23 cellular contexts compared by ENCODE assay signal in genomic region chr2:2024751-2025481, GRCh38.
DNase-seq lines count a peak whose midpoint lies in the region; ATAC-seq, FAIRE-seq and TF ChIP-seq lines count a peak whose summit lies in the region.
"Had no signal": no experiment of that assay in that cellular context is flagged by ENCODE, and none has a peak within 500 bp of the region (broad histone marks: within the 10 kb centered on the region; RNA-seq: fewer than 3 reads in every experiment).

No MANE protein-coding gene starts in this region.

- H3K4me2 ChIP-seq in H1 (ENCODE audit: insufficient read depth in 1 of 2, low read depth in 2 of 2, low read length in 2 of 2) = no peak overlapping the region

- H3K23ac ChIP-seq in H1 (ENCODE audit: insufficient read length) = no peak overlapping the region

- peak; percentile 57 for ATAC-seq in Right ventricle myocardium inferior
- peak; percentile 55 to 70 for ATAC-seq in right cardiac atrium
- ATAC-seq in GM19463 (IDR thresholded peaks at IDR 0.05; ENCODE audit: unreplicated experiment) = no peak
- ATAC-seq in GM19467 (IDR thresholded peaks at IDR 0.05; ENCODE audit: unreplicated experiment) = no peak

- no peak overlapping the region for H3K14ac ChIP-seq in H1 (ENCODE audit: insufficient read length)

- 0 out of 2 replicates have a peak overlapping the region, but pooled peaks have one; percentile 32 for H2BK5ac ChIP-seq in H1 (ENCODE audit: low read depth, low read length)

- H2AFZ ChIP-seq in H1 (ENCODE audit: low read length) = 0 out of 2 replicates have a peak overlapping the region, but pooled peaks have one; percentile 17

- TF ChIP-seq CTCF in H1 (IDR thresholded peaks at IDR 0.05; ENCODE audit: control extremely low read depth in 1 of 3, insufficient read depth in 1 of 3, low read depth in 1 of 3, low read length in 3 of 3) = no peak
- TF ChIP-seq CTCF in RWPE1 (conservative IDR thresholded peaks at IDR 0.05; ENCODE audit: low read depth) = no peak

- WGBS in H1 (ENCODE audit: extremely low coverage in 1 of 2, insufficient coverage in 1 of 2, insufficient read length in 1 of 2, insufficient replicate concordance in 2 of 2, low coverage in 1 of 2, low lambda C conversion rate in 2 of 2, missing lambda C conversion rate in 1 of 2), 2 experiments = 87% methylated on average over 13 of the region's 13 CpGs; no CpG with 5 or more reads in 1 of the 2 experiments
- 58% methylated on average over 13 of the region's 13 CpGs for WGBS in right cardiac atrium

- DNase-seq in Right ventricle myocardium inferior (ENCODE audit: missing footprints) = no peak
- DNase-seq in cardiac septum (ENCODE audit: low spot score) = no peak
- no peak for DNase-seq in H1 (ENCODE audit: low read depth in 1 of 2, low spot score in 2 of 2)
- DNase-seq in right cardiac atrium = peak in 2 of 3 donors; percentile 52 to 55
- no peak for DNase-seq in islet precursor cell
- no peak for DNase-seq in RWPE1 (ENCODE audit: low spot score)
- DNase-seq: AML-193, C1 segment of cervical spinal cord, DMS53, GDM1, Karpas-422, MV-4-11, NCI-H1105 treated with DMSO at 0.1 percent for 48 hours, NCI-H2081, NCI-H2171 treated with DMSO at 0.1 percent for 48 hours, NCI-H526 treated with DMSO at 0.1 percent for 48 hours, SHP77 treated with DMSO at 0.1 percent for 48 hours had no signal

- H2BK12ac ChIP-seq in H1 (ENCODE audit: low read depth, low read length) = 0 out of 2 replicates have a peak overlapping the region, but pooled peaks have one; percentile 92

- H3K9me3 ChIP-seq in H1 (ENCODE audit: insufficient read depth in 2 of 2, low read depth in 1 of 2, low read length in 1 of 2) (peaks cover 0 to 7% of the 10 kb centered on the region in 2 experiments; a peak in 1 of 4 replicates), right cardiac atrium (ENCODE audit: control insufficient read depth, low read length) (no peaks in the 10 kb centered on the region)

- no peaks in the 10 kb centered on the region for H3K27me3 ChIP-seq in H1 (replicated peaks in 1 of 4; ENCODE audit: control insufficient read depth in 3 of 4, extremely low read depth in 1 of 4, insufficient read depth in 3 of 4, low read length in 3 of 4)
- H3K27me3 ChIP-seq in right cardiac atrium (ENCODE audit: control insufficient read depth, insufficient read depth) = no peaks in the 10 kb centered on the region

- no peak overlapping the region for H4K8ac ChIP-seq in H1 (ENCODE audit: extremely low read depth, insufficient read depth, low read length)

- H3K9ac ChIP-seq in H1 (replicated peaks in 1 of 4; ENCODE audit: extremely low read depth in 1 of 4, low read depth in 3 of 4, low read length in 3 of 4) = no peak overlapping the region

- peak overlapping the region; percentile 98 for H2BK20ac ChIP-seq in H1 (ENCODE audit: low read length)

- peak overlapping the region; percentile 77 for H4K91ac ChIP-seq in H1 (replicated peaks; ENCODE audit: insufficient read length, low read length)

- H3K27ac ChIP-seq in H1 (ENCODE audit: low read depth, low read length) (no peak overlapping the region), right cardiac atrium (ENCODE audit: low read length) (peak overlapping the region; percentile 5), RWPE1 (no peak overlapping the region)
- H3K27ac ChIP-seq: SK-N-MC had no signal

- H3K23me2 ChIP-seq in H1 (ENCODE audit: low read depth, low read length) = no peaks in the 10 kb centered on the region

- H3K4me1 ChIP-seq in H1 (replicated peaks in 1 of 4; ENCODE audit: control insufficient read depth in 3 of 4, insufficient read depth in 4 of 4, low read length in 3 of 4) (peaks cover 2 to 14% (median 6%) of the 10 kb centered on the region in 4 experiments; a peak in 5 of 7 replicates), right cardiac atrium (ENCODE audit: control insufficient read depth, insufficient read depth, low read length) (no peaks in the 10 kb centered on the region)

- H3K36me3 ChIP-seq in H1 (ENCODE audit: control insufficient read depth in 2 of 4, insufficient read depth in 4 of 4, low read length in 3 of 4) = no peaks in the 10 kb centered on the region

- peak overlapping the region; percentile 74 for H3K18ac ChIP-seq in H1 (ENCODE audit: extremely low read depth, low read length)

- TF ChIP-seq POLR2A in H1 (IDR thresholded peaks at IDR 0.05; ENCODE audit: control extremely low read depth in 1 of 2, low read depth in 2 of 2, low read length in 2 of 2) = no peak

- no peaks in the 10 kb centered on the region for H3K79me2 ChIP-seq in H1 (ENCODE audit: control insufficient read depth in 1 of 2, insufficient read depth in 2 of 2, low read length in 2 of 2)

- CTCF ChIA-PET in H1 (lab: Charles Lee; ENCODE audit: partially characterized antibody) (interaction anchor here (0.9 to 3.2 kb wide), 5 partner anchors 9 to 126 kb away, joined by 3 to 13 read pairs (median 5); no protein-coding TSS in a partner anchor), RWPE1 (lab: Yijun Ruan, JAX) (no interaction called here)

- no peaks in the 10 kb centered on the region for H4K20me1 ChIP-seq in H1 (replicated peaks in 1 of 2; ENCODE audit: control insufficient read depth in 1 of 2, insufficient read depth in 2 of 2, low read length in 2 of 2)

- H2AK5ac ChIP-seq in H1 (ENCODE audit: low read depth, low read length) = no peak overlapping the region

- no peak for FAIRE-seq in H1 (lab: Jason Lieb, UNC)
- FAIRE-seq: D721Med, GM18507, H54 had no signal

- H3K4me3 ChIP-seq in H1 (ENCODE audit: extremely low read depth in 1 of 4, insufficient read depth in 2 of 4, low read depth in 3 of 4, low read length in 4 of 4) = no peak overlapping the region
- no peak overlapping the region for H3K4me3 ChIP-seq in right cardiac atrium (ENCODE audit: low read length)
- H3K4me3 ChIP-seq: SK-N-MC had no signal

- no peak overlapping the region for H4K5ac ChIP-seq in H1 (ENCODE audit: insufficient read length, low read depth, low read length)

- no peak overlapping the region for H2BK15ac ChIP-seq in H1 (ENCODE audit: low read length)

- no peak overlapping the region for H2BK120ac ChIP-seq in H1 (replicated peaks; ENCODE audit: low read depth, low read length)

- H3K4ac ChIP-seq in H1 (replicated peaks; ENCODE audit: insufficient read length, low read depth, low read length) = peak overlapping the region; percentile 13

- TF ChIP-seq EP300 in H1 (IDR thresholded peaks at IDR 0.05; ENCODE audit: borderline replicate concordance in 1 of 2, low read depth in 2 of 2, low read length in 2 of 2) = no peak

- no peaks in the 10 kb centered on the region for H3K79me1 ChIP-seq in H1 (ENCODE audit: low read depth, low read length)

- intact Hi-C loops in Right ventricle myocardium inferior (cut with DNase I) = no loop called here
- intact Hi-C loops in cardiac septum (cut with DNase I) = no loop called here
- intact Hi-C loops in right cardiac atrium (cut with DNase I) = no loop called here

- POLR2A ChIA-PET in H1 (lab: Charles Lee; ENCODE audit: partially characterized antibody) = interaction anchor here (0.9 kb wide), 1 partner anchor 18 kb away, joined by 3 read pairs; no protein-coding TSS in a partner anchor
- POLR2A ChIA-PET in RWPE1 (lab: Yijun Ruan, JAX; ENCODE audit: low non-redundant PET) = no interaction called here

- no peak overlapping the region for H3K56ac ChIP-seq in H1 (replicated peaks; ENCODE audit: insufficient read length, low read depth, low read length)

- TF ChIP-seq RAD21 in H1 (IDR thresholded peaks at IDR 0.05 in 1 of 2, conservative IDR thresholded peaks at IDR 0.05 in 1 of 2; ENCODE audit: low read depth in 2 of 2, low read length in 2 of 2) = no peak

TF ChIP-seq in H1, 55 proteins besides CTCF, POLR2A, EP300 and RAD21:
- no peak for TF ChIP-seq CREB1 (IDR thresholded peaks at IDR 0.05)
- TF ChIP-seq SP4 (IDR thresholded peaks at IDR 0.05; ENCODE audit: low read length) = no peak
- no peak for TF ChIP-seq USF2 (IDR thresholded peaks at IDR 0.05; ENCODE audit: low read length)
- TF ChIP-seq RBBP5 (IDR thresholded peaks at IDR 0.05; ENCODE audit: borderline replicate concordance, low read depth, low read length) = no peak
- TF ChIP-seq PHF8 (conservative IDR thresholded peaks at IDR 0.05; ENCODE audit: low read depth, low read length) = no peak
- no peak for TF ChIP-seq SP1 (IDR thresholded peaks at IDR 0.05; ENCODE audit: low read depth, low read length)
- TF ChIP-seq BACH1 (IDR thresholded peaks at IDR 0.05; ENCODE audit: low read length) = no peak
- no peak for TF ChIP-seq KDM1A (IDR thresholded peaks at IDR 0.05; ENCODE audit: borderline replicate concordance, low read length)
- no peak for TF ChIP-seq SIN3A (conservative IDR thresholded peaks at IDR 0.05 in 1 of 2, IDR thresholded peaks at IDR 0.05 in 1 of 2; ENCODE audit: low read depth in 1 of 2, low read length in 2 of 2)
- TF ChIP-seq JUN (IDR thresholded peaks at IDR 0.05; ENCODE audit: low read depth, low read length) = no peak

Comparison
In these comparisons a context has a peak if more than half of its experiments do, and no peak if none do; other contexts are left out.
1. DNase-seq: peak in right cardiac atrium (2 of 3); none in Right ventricle myocardium inferior (single experiment), cardiac septum (single experiment), H1 (0 of 2), islet precursor cell (single experiment) and RWPE1 (single experiment).
2. ATAC-seq: peak in Right ventricle myocardium inferior (single experiment) and right cardiac atrium (2 of 2); none in GM19463 (single experiment) and GM19467 (single experiment).